Comparison of ENCODE assay signal across 1 cellular context in genomic region chr1:67733741-67734690, GRCh38.
TF ChIP-seq lines count a peak whose summit lies in the region.

No MANE protein-coding gene starts in this region.

TF ChIP-seq in K562, 482 proteins besides CTCF, POLR2A, EP300 and RAD21 (continued from another document and continues in another):
- TF ChIP-seq MEF2D (tag; conservative IDR thresholded peaks at IDR 0.05; ENCODE audit: low read depth) (0 out of 2 replicates have a peak, but pooled peaks have one; percentile 37), BCL6 (CRISPR knock-in tag; IDR thresholded peaks at IDR 0.05) (no peak), NFE2 (IDR thresholded peaks at IDR 0.05; ENCODE audit: low read depth) (peak; percentile 87), SIRT6 (IDR thresholded peaks at IDR 0.05; ENCODE audit: low read depth, low read length) (no peak), YY1 (IDR thresholded peaks at IDR 0.05; ENCODE audit: borderline replicate concordance in 1 of 3, control insufficient read depth in 1 of 3, extremely low read depth in 1 of 3, insufficient read depth in 3 of 3, insufficient read length in 1 of 3, insufficient replicate concordance in 2 of 3, low read depth in 1 of 3, low read length in 2 of 3) (peak in 2 of 3 experiments; percentile 10 to 24), ZFP30 (CRISPR knock-in tag; IDR thresholded peaks at IDR 0.05; ENCODE audit: borderline replicate concordance) (no peak), RCOR1 (IDR thresholded peaks at IDR 0.05; ENCODE audit: borderline replicate concordance in 1 of 2, low read depth in 2 of 2, low read length in 2 of 2) (peak in 1 of 2 experiments; percentile 67; a peak in 3 of 4 replicates), ID3 (CRISPR knock-in tag; IDR thresholded peaks at IDR 0.05) (no peak), ID3 (tag; IDR thresholded peaks at IDR 0.05) (no peak; the same call in 1 of the 2 replicates), ZFP1 (CRISPR knock-in tag; IDR thresholded peaks at IDR 0.05) (no peak), TCF15 (CRISPR knock-in tag; IDR thresholded peaks at IDR 0.05) (no peak), DPF2 (IDR thresholded peaks at IDR 0.05) (peak; percentile 98), PHTF2 (CRISPR knock-in tag; IDR thresholded peaks at IDR 0.05) (no peak), SMAD3 (CRISPR knock-in tag; conservative IDR thresholded peaks at IDR 0.05) (no peak), NFATC3 (IDR thresholded peaks at IDR 0.05) (no peak), TAL1 (IDR thresholded peaks at IDR 0.05) (peak; percentile 95), HOMEZ (CRISPR knock-in tag; IDR thresholded peaks at IDR 0.05) (no peak), MAFK (IDR thresholded peaks at IDR 0.05; ENCODE audit: low read length) (peak; percentile 73), ZNF280A (IDR thresholded peaks at IDR 0.05; ENCODE audit: low read depth, partially characterized antibody) (no peak), HDGF (IDR thresholded peaks at IDR 0.05) (no peak), CREB1 (IDR thresholded peaks at IDR 0.05) (peak; percentile 71), CREB1 (CRISPR knock-in tag; IDR thresholded peaks at IDR 0.05) (no peak), ZBED1 (IDR thresholded peaks at IDR 0.05) (peak; percentile 71; the same call in 1 of the 2 replicates), CHD4 (IDR thresholded peaks at IDR 0.05; ENCODE audit: insufficient read depth, insufficient replicate concordance, low read depth, low read length, poor library complexity, severe bottlenecking) (no peak), ZBTB8A (IDR thresholded peaks at IDR 0.05; ENCODE audit: partially characterized antibody) (no peak), PRPF4 (IDR thresholded peaks at IDR 0.05; ENCODE audit: insufficient read depth, low read depth, low read length, poor library complexity, severe bottlenecking) (no peak), ELK3 (CRISPR knock-in tag; IDR thresholded peaks at IDR 0.05) (no peak), ESRRB (CRISPR knock-in tag; IDR thresholded peaks at IDR 0.05; ENCODE audit: borderline replicate concordance) (no peak), ELF1 (tag; IDR thresholded peaks at IDR 0.05) (peak; percentile 49; the same call in 1 of the 2 replicates), HMG20A (CRISPR knock-in tag; conservative IDR thresholded peaks at IDR 0.05) (no peak), SRSF9 (IDR thresholded peaks at IDR 0.05; ENCODE audit: borderline replicate concordance, low read depth, low read length) (no peak), ZKSCAN3 (CRISPR knock-in tag; IDR thresholded peaks at IDR 0.05) (no peak), MEF2A (IDR thresholded peaks at IDR 0.05; ENCODE audit: control insufficient read depth, low read depth, low read length) (peak; percentile 40; the same call in 1 of the 2 replicates), STAT5A (IDR thresholded peaks at IDR 0.05; ENCODE audit: borderline replicate concordance, low read length) (peak; percentile 81), SRSF1 (IDR thresholded peaks at IDR 0.05; ENCODE audit: low read depth, low read length) (no peak), TEAD1 (CRISPR knock-in tag; IDR thresholded peaks at IDR 0.05) (peak; percentile 61 to 69; a peak in 2 of 4 replicates), THRA (IDR thresholded peaks at IDR 0.05) (no peak), SREBF2 (CRISPR knock-in tag; IDR thresholded peaks at IDR 0.05) (0 out of 2 replicates have a peak, but pooled peaks have one; percentile 36), NR1H2 (CRISPR knock-in tag; IDR thresholded peaks at IDR 0.05) (0 out of 2 replicates have a peak, but pooled peaks have one; percentile 32), NCOA2 (IDR thresholded peaks at IDR 0.05; ENCODE audit: partially characterized antibody in 2 of 2) (peak; percentile 11 to 59), MED1 (CRISPR knock-in tag; IDR thresholded peaks at IDR 0.05; ENCODE audit: borderline replicate concordance) (no peak), L3MBTL2 (IDR thresholded peaks at IDR 0.05) (peak; percentile 18; the same call in 1 of the 2 replicates), SOX6 (IDR thresholded peaks at IDR 0.05) (peak; percentile 85), MYC (IDR thresholded peaks at IDR 0.05; ENCODE audit: low read depth, low read length) (peak; percentile 26; the same call in 1 of the 2 replicates), MYC (CRISPR knock-in tag; IDR thresholded peaks at IDR 0.05; ENCODE audit: borderline replicate concordance, low read depth) (no peak), GATAD2A (IDR thresholded peaks at IDR 0.05) (peak; percentile 79), ZBTB1 (CRISPR knock-in tag; IDR thresholded peaks at IDR 0.05; ENCODE audit: borderline replicate concordance, low read depth) (no peak), MXD1 (CRISPR knock-in tag; IDR thresholded peaks at IDR 0.05; ENCODE audit: borderline replicate concordance, poor library complexity, severe bottlenecking) (no peak), ZBTB49 (CRISPR knock-in tag; IDR thresholded peaks at IDR 0.05; ENCODE audit: borderline replicate concordance) (no peak), SRF (CRISPR knock-in tag; IDR thresholded peaks at IDR 0.05) (0 out of 4 replicates have a peak, but pooled peaks of 1 of the 2 experiments have one; percentile 19), ZNF23 (CRISPR knock-in tag; IDR thresholded peaks at IDR 0.05) (no peak), POLR2AphosphoS2 (IDR thresholded peaks at IDR 0.05; ENCODE audit: low read length) (no peak), NCOA6 (IDR thresholded peaks at IDR 0.05) (no peak), DDX20 (tag; IDR thresholded peaks at IDR 0.05; ENCODE audit: low read depth) (no peak), MCM5 (IDR thresholded peaks at IDR 0.05; ENCODE audit: low read depth) (no peak), SMARCB1 (IDR thresholded peaks at IDR 0.05; ENCODE audit: insufficient read length, low read depth) (no peak), FOSL1 (tag; conservative IDR thresholded peaks at IDR 0.05) (peak; percentile 73), ZNF133 (CRISPR knock-in tag; IDR thresholded peaks at IDR 0.05) (no peak), SNIP1 (IDR thresholded peaks at IDR 0.05; ENCODE audit: low read depth) (no peak), SPI1 (IDR thresholded peaks at IDR 0.05; ENCODE audit: borderline replicate concordance, low read depth, low read length) (peak; percentile 35; the same call in 1 of the 2 replicates), XRCC4 (IDR thresholded peaks at IDR 0.05; ENCODE audit: extremely low read depth, insufficient read depth, insufficient read length) (no peak), ZNF584 (CRISPR knock-in tag; IDR thresholded peaks at IDR 0.05; ENCODE audit: low read depth) (peak; percentile 58; the same call in 1 of the 2 replicates), TCF3 (CRISPR knock-in tag; IDR thresholded peaks at IDR 0.05) (peak; percentile 93), XRCC5 (IDR thresholded peaks at IDR 0.05; ENCODE audit: low read depth, low read length) (peak; percentile 48; the same call in 1 of the 2 replicates), DNMT1 (IDR thresholded peaks at IDR 0.05) (no peak), MTA1 (IDR thresholded peaks at IDR 0.05; ENCODE audit: borderline replicate concordance) (0 out of 2 replicates have a peak, but pooled peaks have one; percentile 74), PREB (CRISPR knock-in tag; IDR thresholded peaks at IDR 0.05) (no peak), ZNF449 (CRISPR knock-in tag; IDR thresholded peaks at IDR 0.05) (no peak), ZNF263 (CRISPR knock-in tag; IDR thresholded peaks at IDR 0.05; ENCODE audit: borderline replicate concordance) (no peak), ZC3H4 (CRISPR knock-in tag; IDR thresholded peaks at IDR 0.05; ENCODE audit: borderline replicate concordance) (no peak)
